Comparison of ENCODE assay signal across 12 cellular contexts in genomic region chr3:33054100-33055097, GRCh38. TPM values are rescaled to one million over a fixed set of nuclear protein-coding genes. Genes with fewer than 3 reads are reported as not detected.
DNase-seq lines count a peak whose midpoint lies in the region; ATAC-seq and TF ChIP-seq lines count a peak whose summit lies in the region.
"Had no signal": no experiment of that assay in that cellular context is flagged by ENCODE, and none has a peak within 500 bp of the region (broad histone marks: within the 10 kb centered on the region; RNA-seq: fewer than 3 reads in every experiment).

No MANE protein-coding gene starts in this region.

- DNase-seq in CD14-positive monocyte (ENCODE audit: low spot score) (no peak), memory B cell (ENCODE audit: low spot score in 2 of 2) (no peak), NCI-H1092 treated with DMSO at 0.1 percent for 48 hours (lab: John Stamatoyannopoulos, UW) (no peak), Caco-2 (no peak), sigmoid colon (no peak)
- no peak for DNase-seq in activated naive CD8-positive, alpha-beta T cell treated with anti-CD3 and anti-CD28 coated beads for 36 hours
- DNase-seq in stimulated activated CD4-positive, alpha-beta T cell treated with anti-CD3 and anti-CD28 coated beads, Interleukin-2, amount 100 ng/mL, for 24 hours, result no peak
- DNase-seq: NCI-H1105 treated with DMSO at 0.1 percent for 48 hours had no signal

- peak overlapping the region in 1 of 4 donors; percentile 27 for H3K27ac ChIP-seq in sigmoid colon
- H3K27ac ChIP-seq: epithelial cell of prostate had no signal

- POLR2A ChIA-PET in Caco-2 (lab: Charles Lee), result no interaction called here

- no peaks in the 10 kb centered on the region for H3K9me3 ChIP-seq in Caco-2
- no peaks in the 10 kb centered on the region for H3K9me3 ChIP-seq in sigmoid colon

- CTCF ChIA-PET in Caco-2 (lab: Charles Lee), result no interaction called here

- intact Hi-C loops in CD14-positive monocyte (cut with micrococcal nuclease) (no loop called here), Caco-2 (cut with micrococcal nuclease; ENCODE audit: unreplicated experiment) (no loop called here), sigmoid colon (cut with DNase I) (no loop called here)

- TF ChIP-seq CTCF in CD14-positive monocyte (IDR thresholded peaks at IDR 0.05) (no peak), Caco-2 (IDR thresholded peaks at IDR 0.05; ENCODE audit: insufficient read depth in 1 of 2, low read depth in 1 of 2, low read length in 1 of 2, severe bottlenecking in 1 of 2, unreplicated experiment in 1 of 2) (no peak), sigmoid colon (IDR thresholded peaks at IDR 0.05) (no peak)

- peak overlapping the region; percentile 83 to 94 (median 93) for H3K27ac Mint-ChIP-seq in CD14-positive monocyte
- peak overlapping the region; percentile 64 to 90 (median 90) for H3K27ac Mint-ChIP-seq in IgD-negative memory B cell
- H3K27ac Mint-ChIP-seq in activated naive CD8-positive, alpha-beta T cell treated with anti-CD3 and anti-CD28 coated beads for 36 hours, result peak overlapping the region; percentile 69
- H3K27ac Mint-ChIP-seq in memory B cell, result peak overlapping the region; percentile 83
- no peak overlapping the region for H3K27ac Mint-ChIP-seq in Caco-2 (ENCODE audit: unreplicated experiment)
- H3K27ac Mint-ChIP-seq: WTC11 had no signal

- H3K4me1 ChIP-seq in Caco-2, result peaks cover 37% of the 10 kb centered on the region
- H3K4me1 ChIP-seq in sigmoid colon, result no peaks in the 10 kb centered on the region

- H3K36me3 Mint-ChIP-seq in CD14-positive monocyte, result peaks cover 46 to 56% of the 10 kb centered on the region in 2 donors
- H3K36me3 Mint-ChIP-seq in IgD-negative memory B cell, result peaks cover 18% of the 10 kb centered on the region
- peaks cover 73% of the 10 kb centered on the region for H3K36me3 Mint-ChIP-seq in activated naive CD8-positive, alpha-beta T cell treated with anti-CD3 and anti-CD28 coated beads for 36 hours
- peaks cover 29% of the 10 kb centered on the region for H3K36me3 Mint-ChIP-seq in memory B cell
- H3K36me3 Mint-ChIP-seq in Caco-2 (ENCODE audit: insufficient read depth, unreplicated experiment), result peaks cover 97% of the 10 kb centered on the region

- H3K4me1 Mint-ChIP-seq in CD14-positive monocyte, result peaks cover 71% of the 10 kb centered on the region
- H3K4me1 Mint-ChIP-seq in IgD-negative memory B cell, result peaks cover 55 to 66% (median 66%) of the 10 kb centered on the region in 3 donors
- peaks cover 23% of the 10 kb centered on the region for H3K4me1 Mint-ChIP-seq in activated naive CD8-positive, alpha-beta T cell treated with anti-CD3 and anti-CD28 coated beads for 36 hours
- H3K4me1 Mint-ChIP-seq in memory B cell, result peaks cover 56% of the 10 kb centered on the region
- peaks cover 28% of the 10 kb centered on the region for H3K4me1 Mint-ChIP-seq in Caco-2 (ENCODE audit: low read depth, unreplicated experiment)
- H3K4me1 Mint-ChIP-seq: neural crest cell, WTC11 had no signal

- TF ChIP-seq EP300 in sigmoid colon (IDR thresholded peaks at IDR 0.05), result no peak

- peak; percentile 4 for ATAC-seq in memory B cell (ENCODE audit: low read depth)
- ATAC-seq: WTC11 had no signal

- no peak overlapping the region for H3K4me3 ChIP-seq in Caco-2 (ENCODE audit: low read depth, low read length)
- no peak overlapping the region for H3K4me3 ChIP-seq in sigmoid colon

- H3K27me3 Mint-ChIP-seq in CD14-positive monocyte (ENCODE audit: low read depth in 3 of 3) (no peaks in the 10 kb centered on the region), IgD-negative memory B cell (no peaks in the 10 kb centered on the region), memory B cell (no peaks in the 10 kb centered on the region), Caco-2 (ENCODE audit: insufficient read depth, unreplicated experiment) (no peaks in the 10 kb centered on the region)
- H3K27me3 Mint-ChIP-seq in activated naive CD8-positive, alpha-beta T cell treated with anti-CD3 and anti-CD28 coated beads for 36 hours, result no peaks in the 10 kb centered on the region

- H3K4me3 Mint-ChIP-seq in CD14-positive monocyte, result peak overlapping the region; percentile 37 to 78
- peak overlapping the region in 3 of 4 donors; percentile 63 to 91 (median 89) for H3K4me3 Mint-ChIP-seq in IgD-negative memory B cell
- H3K4me3 Mint-ChIP-seq in activated naive CD8-positive, alpha-beta T cell treated with anti-CD3 and anti-CD28 coated beads for 36 hours, result no peak overlapping the region
- H3K4me3 Mint-ChIP-seq in memory B cell, result peak overlapping the region; percentile 50
- no peak overlapping the region for H3K4me3 Mint-ChIP-seq in Caco-2 (ENCODE audit: unreplicated experiment)
- H3K4me3 Mint-ChIP-seq: neural crest cell, WTC11 had no signal

- H3K9me3 Mint-ChIP-seq in CD14-positive monocyte, result no peaks in the 10 kb centered on the region
- peaks cover 0 to 3% (median 2%) of the 10 kb centered on the region in 3 donors for H3K9me3 Mint-ChIP-seq in IgD-negative memory B cell
- H3K9me3 Mint-ChIP-seq in activated naive CD8-positive, alpha-beta T cell treated with anti-CD3 and anti-CD28 coated beads for 36 hours, result no peaks in the 10 kb centered on the region
- H3K9me3 Mint-ChIP-seq in memory B cell, result peaks cover 2% of the 10 kb centered on the region
- no peaks in the 10 kb centered on the region for H3K9me3 Mint-ChIP-seq in Caco-2 (ENCODE audit: unreplicated experiment)
- H3K9me3 Mint-ChIP-seq: WTC11 had no signal

- WGBS in sigmoid colon, 2 donors, result 82 to 93% methylated on average over 5 of the region's 5 CpGs

- peaks cover 4% of the 10 kb centered on the region for H3K36me3 ChIP-seq in Caco-2 (ENCODE audit: control insufficient read depth, insufficient read depth, low read length)
- peaks cover 8 to 86% (median 20%) of the 10 kb centered on the region in 4 donors for H3K36me3 ChIP-seq in sigmoid colon

- no peaks in the 10 kb centered on the region for H3K27me3 ChIP-seq in Caco-2 (replicated peaks; ENCODE audit: control insufficient read depth, insufficient read depth, low read length)
- no peaks in the 10 kb centered on the region for H3K27me3 ChIP-seq in sigmoid colon

- BruUV-seq in Caco-2 (replicated peaks; lab: Mats Ljungman, UMichigan), result no TSS peak

- TF ChIP-seq POLR2A in sigmoid colon (IDR thresholded peaks at IDR 0.05), result no peak

RNA-seq across cellular contexts. Expression of gene GLB1, which starts 42.5 kb away (rescaled TPM):
- polyA plus RNA-seq in CD14-positive monocyte (100 to 1,000 TPM; 145 to 169 TPM), IgD-negative memory B cell (42.6 TPM), sigmoid colon (10 to 100 TPM; 28.2 to 32.9 (median 30.5) TPM)
- total RNA-seq in activated naive CD8-positive, alpha-beta T cell treated with anti-CD3 and anti-CD28 coated beads for 36 hours, result 10 to 100 TPM; 36.4 to 37.2 TPM
- total RNA-seq in Caco-2 (2022) (307 and 324 TPM in 2 replicates), sigmoid colon (10 to 100 TPM; 36.5 to 55.4 (median 40.0) TPM)

RNA-seq across cellular contexts. Expression of gene TMPPE, which starts 42.5 kb away (rescaled TPM):
- polyA plus RNA-seq in CD14-positive monocyte, result 1 to 10 TPM; 3.8 to 4.3 TPM
- polyA plus RNA-seq in IgD-negative memory B cell, result 2.0 TPM
- total RNA-seq in activated naive CD8-positive, alpha-beta T cell treated with anti-CD3 and anti-CD28 coated beads for 36 hours, result 1 to 10 TPM; 7.0 to 8.1 TPM
- total RNA-seq in Caco-2 (2022), result 20.0 and 22.5 TPM in 2 replicates
- total RNA-seq in sigmoid colon, result 1 to 10 TPM; 4.2 to 5.8 (median 4.8) TPM
- 1 to 10 TPM in 1 of 3 donors, under 1 TPM in 1, not detected in 1; 0.92 to 3.4 TPM for polyA plus RNA-seq in sigmoid colon

RNA-seq across cellular contexts. Expression of gene CRTAP, which starts 59.4 kb away (rescaled TPM):
- polyA plus RNA-seq in CD14-positive monocyte (100 to 1,000 TPM; 317 to 321 TPM), IgD-negative memory B cell (88.0 TPM), sigmoid colon (100 to 1,000 TPM in 1 of 3 donors, 10 to 100 TPM in 2; 25.7 to 124 (median 72.3) TPM)
- total RNA-seq in activated naive CD8-positive, alpha-beta T cell treated with anti-CD3 and anti-CD28 coated beads for 36 hours, result 10 to 100 TPM; 31.7 to 34.2 TPM
- total RNA-seq in Caco-2 (2022) (144 and 151 TPM in 2 replicates), sigmoid colon (100 to 1,000 TPM; 245 to 509 (median 309) TPM)

Comparison
In these comparisons a context has a peak if more than half of its experiments do, and no peak if none do; other contexts are left out.
1. H3K4me3 Mint-ChIP-seq: peak in CD14-positive monocyte (2 of 2), IgD-negative memory B cell (3 of 4) and memory B cell (single experiment); none in activated naive CD8-positive, alpha-beta T cell treated with anti-CD3 and anti-CD28 coated beads for 36 hours (single experiment) and Caco-2 (single experiment).